Comparison of ENCODE assay signal across 9 cellular contexts in genomic region chr2:88016948-88017779, GRCh38. TPM values are rescaled to one million over a fixed set of nuclear protein-coding genes. Genes with fewer than 3 reads are reported as not detected.
DNase-seq lines count a peak whose midpoint lies in the region; ATAC-seq lines count a peak whose summit lies in the region.
"Had no signal": no experiment of that assay in that cellular context is flagged by ENCODE, and none has a peak within 500 bp of the region (broad histone marks: within the 10 kb centered on the region; RNA-seq: fewer than 3 reads in every experiment).

No MANE protein-coding gene starts in this region.

- peaks cover 0 to 5% of the 10 kb centered on the region in 2 donors for H3K4me1 ChIP-seq in esophagus (ENCODE audit: control insufficient read depth in 2 of 2, insufficient read depth in 2 of 2, low read length in 1 of 2)

- H3K36me3 ChIP-seq in esophagus (ENCODE audit: control insufficient read depth in 2 of 2, insufficient read depth in 2 of 2, low read length in 1 of 2) = no peaks in the 10 kb centered on the region

- peak; percentile 38 to 57 for ATAC-seq in activated T-cell treated with anti-CD3 and anti-CD28 coated beads, Interleukin-2, amount 50 U/mL, for 72 hours (replicated peaks in 1 of 2)
- ATAC-seq in HG02588 (IDR thresholded peaks at IDR 0.05; ENCODE audit: unreplicated experiment) = peak; percentile 63
- peak; percentile 57 to 66 for ATAC-seq in natural killer cell treated with Interleukin-12 subunit alpha and Interleukin-12 subunit beta and Interleukin-15 and Interleukin-18, amount 100 ng/mL, for 72 hours

- H3K27me3 ChIP-seq in esophagus (ENCODE audit: control insufficient read depth in 1 of 2, insufficient read depth in 2 of 2, low read length in 2 of 2) = no peaks in the 10 kb centered on the region

- H3K4me1 Mint-ChIP-seq in activated T-cell treated with anti-CD3 and anti-CD28 coated beads, Interleukin-2, amount 50 U/mL, for 72 hours (ENCODE audit: low read depth) = peaks cover 20% of the 10 kb centered on the region
- H3K4me1 Mint-ChIP-seq in natural killer cell treated with Interleukin-12 subunit alpha and Interleukin-12 subunit beta and Interleukin-15 and Interleukin-18, amount 100 ng/mL, for 72 hours (ENCODE audit: low read depth in 2 of 2) = peaks cover 8 to 14% of the 10 kb centered on the region in 2 donors

- peak overlapping the region; percentile 98 to 99 for H3K4me3 Mint-ChIP-seq in activated T-cell treated with anti-CD3 and anti-CD28 coated beads, Interleukin-2, amount 50 U/mL, for 72 hours
- H3K4me3 Mint-ChIP-seq in natural killer cell treated with Interleukin-12 subunit alpha and Interleukin-12 subunit beta and Interleukin-15 and Interleukin-18, amount 100 ng/mL, for 72 hours = peak overlapping the region; percentile 94

- DNase-seq in activated T-cell treated with anti-CD3 and anti-CD28 coated beads, Interleukin-2, amount 50 U/mL, for 72 hours = peak; percentile 66 to 69
- DNase-seq in activated T-cell treated with anti-CD3 and anti-CD28 coated beads, Interleukin-2, amount 50 U/mL, for 1 hour = no peak
- DNase-seq in MV-4-11 (lab: John Stamatoyannopoulos, UW) = peak; percentile 64
- peak; percentile 43 for DNase-seq in T-helper 22 cell (ENCODE audit: low read depth)
- DNase-seq in natural killer cell treated with Interleukin-12 subunit alpha and Interleukin-12 subunit beta and Interleukin-15 and Interleukin-18, amount 100 ng/mL, for 72 hours (ENCODE audit: low spot score) = peak; percentile 69
- DNase-seq in retina = no peak

- H3K27ac ChIP-seq in esophagus (ENCODE audit: low read depth in 2 of 2, low read length in 1 of 2) = peak overlapping the region in 1 of 2 donors; percentile 15

- peak overlapping the region; percentile 100 for H3K27ac Mint-ChIP-seq in activated T-cell treated with anti-CD3 and anti-CD28 coated beads, Interleukin-2, amount 50 U/mL, for 72 hours
- peak overlapping the region; percentile 98 to 99 for H3K27ac Mint-ChIP-seq in natural killer cell treated with Interleukin-12 subunit alpha and Interleukin-12 subunit beta and Interleukin-15 and Interleukin-18, amount 100 ng/mL, for 72 hours

- no peaks in the 10 kb centered on the region for H3K9me3 ChIP-seq in esophagus (ENCODE audit: control insufficient read depth in 2 of 2, insufficient read depth in 1 of 2, low read depth in 1 of 2, low read length in 1 of 2)

- peaks cover 6% of the 10 kb centered on the region for H3K27me3 Mint-ChIP-seq in activated T-cell treated with anti-CD3 and anti-CD28 coated beads, Interleukin-2, amount 50 U/mL, for 72 hours (ENCODE audit: low read depth)
- no peaks in the 10 kb centered on the region for H3K27me3 Mint-ChIP-seq in natural killer cell treated with Interleukin-12 subunit alpha and Interleukin-12 subunit beta and Interleukin-15 and Interleukin-18, amount 100 ng/mL, for 72 hours

- H3K9me3 Mint-ChIP-seq in activated T-cell treated with anti-CD3 and anti-CD28 coated beads, Interleukin-2, amount 50 U/mL, for 72 hours = no peaks in the 10 kb centered on the region
- H3K9me3 Mint-ChIP-seq in natural killer cell treated with Interleukin-12 subunit alpha and Interleukin-12 subunit beta and Interleukin-15 and Interleukin-18, amount 100 ng/mL, for 72 hours = no peaks in the 10 kb centered on the region

- H3K4me3 ChIP-seq in esophagus (ENCODE audit: low read depth in 1 of 2, low read length in 2 of 2) = peak overlapping the region; percentile 63 to 67

- H3K36me3 Mint-ChIP-seq in activated T-cell treated with anti-CD3 and anti-CD28 coated beads, Interleukin-2, amount 50 U/mL, for 72 hours (ENCODE audit: insufficient read depth in 2 of 2) = no peaks in the 10 kb centered on the region
- no peaks in the 10 kb centered on the region for H3K36me3 Mint-ChIP-seq in natural killer cell treated with Interleukin-12 subunit alpha and Interleukin-12 subunit beta and Interleukin-15 and Interleukin-18, amount 100 ng/mL, for 72 hours

- 20 to 21% methylated on average over 41 to 47 of the region's 47 CpGs for WGBS in esophagus, 2 donors

RNA-seq across cellular contexts. Expression of gene RNU2-63P, which starts 0.8 kb away (rescaled TPM):
- total RNA-seq in activated T-cell treated with anti-CD3 and anti-CD28 coated beads, Interleukin-2, amount 50 U/mL, for 72 hours = 10 to 100 TPM; 11.0 to 22.2 TPM
- not detected for polyA plus RNA-seq in esophagus
- total RNA-seq in natural killer cell treated with Interleukin-12 subunit alpha and Interleukin-12 subunit beta and Interleukin-15 and Interleukin-18, amount 100 ng/mL, for 72 hours = 10 to 100 TPM; 13.9 to 39.8 TPM

RNA-seq across cellular contexts. Expression of gene KRCC1, which starts 38.4 kb away (rescaled TPM):
- 10 to 100 TPM; 12.8 to 13.2 TPM for total RNA-seq in activated T-cell treated with anti-CD3 and anti-CD28 coated beads, Interleukin-2, amount 50 U/mL, for 72 hours
- 10 to 100 TPM; 23.8 to 42.4 TPM for polyA plus RNA-seq in esophagus
- 10 to 100 TPM in 1 of 2 donors, 1 to 10 TPM in 1; 7.4 to 17.3 TPM for total RNA-seq in natural killer cell treated with Interleukin-12 subunit alpha and Interleukin-12 subunit beta and Interleukin-15 and Interleukin-18, amount 100 ng/mL, for 72 hours

RNA-seq across cellular contexts. Expression of gene SMYD1, which starts 50.5 kb away (rescaled TPM):
- total RNA-seq in activated T-cell treated with anti-CD3 and anti-CD28 coated beads, Interleukin-2, amount 50 U/mL, for 72 hours = not detected
- polyA plus RNA-seq in esophagus = under 1 TPM; 0.04 to 0.10 TPM
- not detected for total RNA-seq in natural killer cell treated with Interleukin-12 subunit alpha and Interleukin-12 subunit beta and Interleukin-15 and Interleukin-18, amount 100 ng/mL, for 72 hours
- total RNA-seq: lung microvascular endothelial cell had no signal

Comparison
In these comparisons a context has a peak if more than half of its experiments do, and no peak if none do; other contexts are left out.
1. DNase-seq: peak in activated T-cell treated with anti-CD3 and anti-CD28 coated beads, Interleukin-2, amount 50 U/mL, for 72 hours (2 of 2), MV-4-11 (single experiment), T-helper 22 cell (single experiment) and natural killer cell treated with Interleukin-12 subunit alpha and Interleukin-12 subunit beta and Interleukin-15 and Interleukin-18, amount 100 ng/mL, for 72 hours (single experiment); none in activated T-cell treated with anti-CD3 and anti-CD28 coated beads, Interleukin-2, amount 50 U/mL, for 1 hour (single experiment) and retina (single experiment).
2. Peak in every context shown above with its lines, with median percentiles within 50 percentile points of each other: ATAC-seq.